Comparison of ENCODE assay signal across 1 cellular context in the genomic region with DNA sequence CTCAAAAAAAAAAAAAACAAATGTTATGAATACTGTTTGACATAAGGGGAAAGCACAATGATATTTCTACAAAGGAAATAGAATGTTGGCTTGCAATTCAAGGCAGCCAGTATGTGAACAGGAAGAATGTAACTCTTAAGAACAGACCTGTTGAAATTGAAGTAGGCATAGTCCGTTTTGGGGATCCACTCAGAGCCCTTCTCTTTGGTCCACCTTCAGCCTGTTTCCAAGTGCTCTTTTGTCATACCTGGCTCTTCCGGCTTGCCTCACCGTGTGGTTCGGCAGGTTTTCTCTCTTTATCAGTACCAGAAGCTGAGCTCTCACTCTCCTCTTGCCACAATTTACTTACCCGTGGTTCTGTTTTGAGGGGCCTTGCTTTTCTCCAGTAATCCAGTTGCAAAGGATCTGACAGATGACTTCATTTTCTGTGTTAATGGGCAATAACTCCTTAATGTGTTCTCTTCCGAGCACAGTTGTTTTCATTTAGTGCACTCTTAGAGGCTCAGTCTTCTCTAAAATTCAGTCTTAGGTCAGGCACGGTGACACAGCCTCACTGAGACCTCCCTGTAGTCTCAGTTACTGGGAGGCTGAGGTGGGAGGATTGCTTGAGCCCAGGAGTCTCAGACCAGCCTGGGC.
TF ChIP-seq lines count a peak whose summit lies in the region.

No MANE protein-coding gene starts in this region.

TF ChIP-seq in SK-N-SH, 30 proteins besides CTCF, POLR2A, EP300 and RAD21 (continued from another document):
- TF ChIP-seq, protein P1, sequence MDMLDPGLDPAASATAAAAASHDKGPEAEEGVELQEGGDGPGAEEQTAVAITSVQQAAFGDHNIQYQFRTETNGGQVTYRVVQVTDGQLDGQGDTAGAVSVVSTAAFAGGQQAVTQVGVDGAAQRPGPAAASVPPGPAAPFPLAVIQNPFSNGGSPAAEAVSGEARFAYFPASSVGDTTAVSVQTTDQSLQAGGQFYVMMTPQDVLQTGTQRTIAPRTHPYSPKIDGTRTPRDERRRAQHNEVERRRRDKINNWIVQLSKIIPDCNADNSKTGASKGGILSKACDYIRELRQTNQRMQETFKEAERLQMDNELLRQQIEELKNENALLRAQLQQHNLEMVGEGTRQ (IDR thresholded peaks at IDR 0.05; ENCODE audit: borderline replicate concordance, low read depth, low read length) = no peak
- no peak for TF ChIP-seq ELF1 (IDR thresholded peaks at IDR 0.05)
- no peak for TF ChIP-seq JUND (IDR thresholded peaks at IDR 0.05)
- TF ChIP-seq MAX (IDR thresholded peaks at IDR 0.05; ENCODE audit: low read depth) = no peak
- TF ChIP-seq NFIC (IDR thresholded peaks at IDR 0.05; ENCODE audit: borderline replicate concordance) = no peak
- no peak for TF ChIP-seq NRF1 (IDR thresholded peaks at IDR 0.05; ENCODE audit: low read depth, low read length)
